Comparison of ENCODE assay signal across 22 cellular contexts in the genomic region with DNA sequence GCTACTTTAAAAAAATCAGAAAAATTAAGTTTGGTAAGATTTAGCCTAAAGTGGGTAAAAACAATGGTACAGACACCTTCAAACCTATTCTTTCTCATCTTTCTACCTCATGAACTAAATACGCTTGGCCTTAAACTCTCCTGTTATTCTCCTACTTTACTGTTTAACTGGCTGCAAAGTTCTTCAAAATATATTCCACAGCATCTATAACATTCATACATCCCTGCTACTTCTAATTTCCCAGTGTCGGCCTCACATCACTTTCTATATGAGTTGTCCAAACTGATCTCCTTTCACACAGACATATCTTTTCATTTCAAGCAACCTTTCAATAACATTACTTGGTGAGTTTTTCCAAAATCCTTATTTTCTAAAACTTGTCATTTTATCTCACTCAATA.
DNase-seq lines count a peak whose midpoint lies in the region; ATAC-seq and TF ChIP-seq lines count a peak whose summit lies in the region.
"Had no signal": no experiment of that assay in that cellular context is flagged by ENCODE, and none has a peak within 500 bp of the region (broad histone marks: within the 10 kb centered on the region; RNA-seq: fewer than 3 reads in every experiment).

No MANE protein-coding gene starts in this region.

- H3K27ac Mint-ChIP-seq in activated naive CD8-positive, alpha-beta T cell, result peak overlapping the region; percentile 22
- no peak overlapping the region for H3K27ac Mint-ChIP-seq in activated naive CD8-positive, alpha-beta T cell treated with anti-CD3 and anti-CD28 coated beads, Interleukin-2, amount 50 U/mL, for 24 hours
- H3K27ac Mint-ChIP-seq in WTC11 (peak overlapping the region; percentile 6), nephron progenitor cell (peak overlapping the region; percentile 75)
- H3K27ac Mint-ChIP-seq: CD14-positive monocyte, H9, HFFc6 had no signal

- H3K27me3 Mint-ChIP-seq in activated naive CD8-positive, alpha-beta T cell, result no peaks in the 10 kb centered on the region
- H3K27me3 Mint-ChIP-seq in activated naive CD8-positive, alpha-beta T cell treated with anti-CD3 and anti-CD28 coated beads, Interleukin-2, amount 50 U/mL, for 24 hours, result no peaks in the 10 kb centered on the region
- H3K27me3 Mint-ChIP-seq in WTC11 (ENCODE audit: low read depth) (no peaks in the 10 kb centered on the region), nephron progenitor cell (ENCODE audit: low read depth, poor library complexity) (no peaks in the 10 kb centered on the region)
- H3K27me3 Mint-ChIP-seq: CD4-positive, alpha-beta T cell; CD8-positive, alpha-beta memory T cell had no signal

- no peak for DNase-seq in activated naive CD8-positive, alpha-beta T cell treated with anti-CD3 and anti-CD28 coated beads, Interleukin-2, amount 50 U/mL, for 24 hours
- no peak for DNase-seq in WTC11 (ENCODE audit: low spot score)
- DNase-seq in nephron progenitor cell, result no peak
- DNase-seq in NCI-H146 treated with DMSO at 0.1 percent for 48 hours (lab: John Stamatoyannopoulos, UW; ENCODE audit: unreplicated experiment), result no peak
- DNase-seq in DMS 273 (lab: John Stamatoyannopoulos, UW; ENCODE audit: unreplicated experiment), result no peak
- DNase-seq: 8988T; ACHN; AML-193; BE2C; CD4-positive, alpha-beta T cell; CD8-positive, alpha-beta memory T cell; DMS53; DMS79 treated with DMSO at 0.1 percent for 48 hours; GF-D8; GM23248; H9; HFFc6 had no signal

- CTCF ChIA-PET in WTC11 (lab: Charles Lee), result interaction anchor here (1.3 kb wide), 1 partner anchor 109 kb away, joined by 5 read pairs; no protein-coding TSS in a partner anchor

- H3K4me1 Mint-ChIP-seq in activated naive CD8-positive, alpha-beta T cell (ENCODE audit: low read depth), result peaks cover 50% of the 10 kb centered on the region
- peaks cover 17% of the 10 kb centered on the region for H3K4me1 Mint-ChIP-seq in activated naive CD8-positive, alpha-beta T cell treated with anti-CD3 and anti-CD28 coated beads, Interleukin-2, amount 50 U/mL, for 24 hours
- H3K4me1 Mint-ChIP-seq in WTC11 (peaks cover 4% of the 10 kb centered on the region; the same call in 1 of the 2 replicates), nephron progenitor cell (peaks cover 6% of the 10 kb centered on the region)
- H3K4me1 Mint-ChIP-seq: CD14-positive monocyte had no signal

- POLR2A ChIA-PET in WTC11 (lab: Charles Lee), result no interaction called here

- no peaks in the 10 kb centered on the region for H3K9me3 Mint-ChIP-seq in activated naive CD8-positive, alpha-beta T cell (ENCODE audit: low read depth)
- no peaks in the 10 kb centered on the region for H3K9me3 Mint-ChIP-seq in activated naive CD8-positive, alpha-beta T cell treated with anti-CD3 and anti-CD28 coated beads, Interleukin-2, amount 50 U/mL, for 24 hours
- H3K9me3 Mint-ChIP-seq in WTC11, result no peaks in the 10 kb centered on the region
- H3K9me3 Mint-ChIP-seq in nephron progenitor cell, result peaks cover 4% of the 10 kb centered on the region
- H3K9me3 Mint-ChIP-seq: CD14-positive monocyte; CD4-positive, alpha-beta T cell; CD8-positive, alpha-beta memory T cell; H9; HFFc6 had no signal

- H3K36me3 Mint-ChIP-seq in activated naive CD8-positive, alpha-beta T cell, result peaks cover 4% of the 10 kb centered on the region
- peaks cover 28% of the 10 kb centered on the region for H3K36me3 Mint-ChIP-seq in activated naive CD8-positive, alpha-beta T cell treated with anti-CD3 and anti-CD28 coated beads, Interleukin-2, amount 50 U/mL, for 24 hours (ENCODE audit: low read depth)
- H3K36me3 Mint-ChIP-seq in WTC11 (peaks cover 16% of the 10 kb centered on the region), nephron progenitor cell (ENCODE audit: low read depth) (peaks cover 49% of the 10 kb centered on the region)

- ATAC-seq in activated naive CD8-positive, alpha-beta T cell treated with anti-CD3 and anti-CD28 coated beads, Interleukin-2, amount 50 U/mL, for 24 hours, result no peak
- ATAC-seq in WTC11 (no peak), HG02798 (IDR thresholded peaks at IDR 0.05; ENCODE audit: poor library complexity, unreplicated experiment) (no peak)
- ATAC-seq: A549, HCT116 had no signal

- TF ChIP-seq CTCF in WTC11 (IDR thresholded peaks at IDR 0.05) (no peak), nephron progenitor cell (IDR thresholded peaks at IDR 0.05) (no peak)

- H3K4me3 Mint-ChIP-seq in activated naive CD8-positive, alpha-beta T cell, result no peak overlapping the region
- no peak overlapping the region for H3K4me3 Mint-ChIP-seq in activated naive CD8-positive, alpha-beta T cell treated with anti-CD3 and anti-CD28 coated beads, Interleukin-2, amount 50 U/mL, for 24 hours
- H3K4me3 Mint-ChIP-seq in WTC11 (no peak overlapping the region), nephron progenitor cell (no peak overlapping the region)
- H3K4me3 Mint-ChIP-seq: CD14-positive monocyte; CD4-positive, alpha-beta T cell; CD8-positive, alpha-beta memory T cell; H9; HFFc6 had no signal

TF ChIP-seq in WTC11, 78 proteins besides CTCF, POLR2A, EP300 and RAD21 (continues in another document):
- no peak for TF ChIP-seq ATF1 (CRISPR knock-in tag; IDR thresholded peaks at IDR 0.05)
- no peak for TF ChIP-seq CREB1 (CRISPR knock-in tag; IDR thresholded peaks at IDR 0.05)
- TF ChIP-seq ZNF423 (CRISPR knock-in tag; IDR thresholded peaks at IDR 0.05), result no peak
- no peak for TF ChIP-seq NR3C1 (CRISPR knock-in tag; conservative IDR thresholded peaks at IDR 0.05; ENCODE audit: low read depth)
- TF ChIP-seq, protein P1, sequence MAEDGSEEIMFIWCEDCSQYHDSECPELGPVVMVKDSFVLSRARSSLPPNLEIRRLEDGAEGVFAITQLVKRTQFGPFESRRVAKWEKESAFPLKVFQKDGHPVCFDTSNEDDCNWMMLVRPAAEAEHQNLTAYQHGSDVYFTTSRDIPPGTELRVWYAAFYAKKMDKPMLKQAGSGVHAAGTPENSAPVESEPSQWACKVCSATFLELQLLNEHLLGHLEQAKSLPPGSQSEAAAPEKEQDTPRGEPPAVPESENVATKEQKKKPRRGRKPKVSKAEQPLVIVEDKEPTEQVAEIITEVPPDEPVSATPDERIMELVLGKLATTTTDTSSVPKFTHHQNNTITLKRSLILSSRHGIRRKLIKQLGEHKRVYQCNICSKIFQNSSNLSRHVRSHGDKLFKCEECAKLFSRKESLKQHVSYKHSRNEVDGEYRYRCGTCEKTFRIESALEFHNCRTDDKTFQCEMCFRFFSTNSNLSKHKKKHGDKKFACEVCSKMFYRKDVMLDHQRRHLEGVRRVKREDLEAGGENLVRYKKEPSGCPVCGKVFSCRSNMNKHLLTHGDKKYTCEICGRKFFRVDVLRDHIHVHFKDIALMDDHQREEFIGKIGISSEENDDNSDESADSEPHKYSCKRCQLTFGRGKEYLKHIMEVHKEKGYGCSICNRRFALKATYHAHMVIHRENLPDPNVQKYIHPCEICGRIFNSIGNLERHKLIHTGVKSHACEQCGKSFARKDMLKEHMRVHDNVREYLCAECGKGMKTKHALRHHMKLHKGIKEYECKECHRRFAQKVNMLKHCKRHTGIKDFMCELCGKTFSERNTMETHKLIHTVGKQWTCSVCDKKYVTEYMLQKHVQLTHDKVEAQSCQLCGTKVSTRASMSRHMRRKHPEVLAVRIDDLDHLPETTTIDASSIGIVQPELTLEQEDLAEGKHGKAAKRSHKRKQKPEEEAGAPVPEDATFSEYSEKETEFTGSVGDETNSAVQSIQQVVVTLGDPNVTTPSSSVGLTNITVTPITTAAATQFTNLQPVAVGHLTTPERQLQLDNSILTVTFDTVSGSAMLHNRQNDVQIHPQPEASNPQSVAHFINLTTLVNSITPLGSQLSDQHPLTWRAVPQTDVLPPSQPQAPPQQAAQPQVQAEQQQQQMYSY (CRISPR knock-in tag; IDR thresholded peaks at IDR 0.05), result no peak
- TF ChIP-seq ZNF263 (CRISPR knock-in tag; IDR thresholded peaks at IDR 0.05; ENCODE audit: low read depth), result no peak
- TF ChIP-seq GABPB1 (CRISPR knock-in tag; IDR thresholded peaks at IDR 0.05), result no peak
- TF ChIP-seq NFYB (CRISPR knock-in tag; conservative IDR thresholded peaks at IDR 0.05; ENCODE audit: low read depth), result no peak
- TF ChIP-seq CBFB (CRISPR knock-in tag; IDR thresholded peaks at IDR 0.05; ENCODE audit: low read depth), result no peak
- no peak for TF ChIP-seq FOXK1 (CRISPR knock-in tag; IDR thresholded peaks at IDR 0.05)
- TF ChIP-seq FOXP1 (CRISPR knock-in tag; IDR thresholded peaks at IDR 0.05; ENCODE audit: borderline replicate concordance), result no peak
- TF ChIP-seq, protein P2, sequence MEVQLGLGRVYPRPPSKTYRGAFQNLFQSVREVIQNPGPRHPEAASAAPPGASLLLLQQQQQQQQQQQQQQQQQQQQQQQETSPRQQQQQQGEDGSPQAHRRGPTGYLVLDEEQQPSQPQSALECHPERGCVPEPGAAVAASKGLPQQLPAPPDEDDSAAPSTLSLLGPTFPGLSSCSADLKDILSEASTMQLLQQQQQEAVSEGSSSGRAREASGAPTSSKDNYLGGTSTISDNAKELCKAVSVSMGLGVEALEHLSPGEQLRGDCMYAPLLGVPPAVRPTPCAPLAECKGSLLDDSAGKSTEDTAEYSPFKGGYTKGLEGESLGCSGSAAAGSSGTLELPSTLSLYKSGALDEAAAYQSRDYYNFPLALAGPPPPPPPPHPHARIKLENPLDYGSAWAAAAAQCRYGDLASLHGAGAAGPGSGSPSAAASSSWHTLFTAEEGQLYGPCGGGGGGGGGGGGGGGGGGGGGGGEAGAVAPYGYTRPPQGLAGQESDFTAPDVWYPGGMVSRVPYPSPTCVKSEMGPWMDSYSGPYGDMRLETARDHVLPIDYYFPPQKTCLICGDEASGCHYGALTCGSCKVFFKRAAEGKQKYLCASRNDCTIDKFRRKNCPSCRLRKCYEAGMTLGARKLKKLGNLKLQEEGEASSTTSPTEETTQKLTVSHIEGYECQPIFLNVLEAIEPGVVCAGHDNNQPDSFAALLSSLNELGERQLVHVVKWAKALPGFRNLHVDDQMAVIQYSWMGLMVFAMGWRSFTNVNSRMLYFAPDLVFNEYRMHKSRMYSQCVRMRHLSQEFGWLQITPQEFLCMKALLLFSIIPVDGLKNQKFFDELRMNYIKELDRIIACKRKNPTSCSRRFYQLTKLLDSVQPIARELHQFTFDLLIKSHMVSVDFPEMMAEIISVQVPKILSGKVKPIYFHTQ (CRISPR knock-in tag; IDR thresholded peaks at IDR 0.05), result no peak
- TF ChIP-seq, protein P3, sequence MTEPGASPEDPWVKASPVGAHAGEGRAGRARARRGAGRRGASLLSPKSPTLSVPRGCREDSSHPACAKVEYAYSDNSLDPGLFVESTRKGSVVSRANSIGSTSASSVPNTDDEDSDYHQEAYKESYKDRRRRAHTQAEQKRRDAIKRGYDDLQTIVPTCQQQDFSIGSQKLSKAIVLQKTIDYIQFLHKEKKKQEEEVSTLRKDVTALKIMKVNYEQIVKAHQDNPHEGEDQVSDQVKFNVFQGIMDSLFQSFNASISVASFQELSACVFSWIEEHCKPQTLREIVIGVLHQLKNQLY (CRISPR knock-in tag; IDR thresholded peaks at IDR 0.05), result no peak
- no peak for TF ChIP-seq ZNF416 (CRISPR knock-in tag; IDR thresholded peaks at IDR 0.05)
